Comparison of ENCODE assay signal across 1 cellular context in genomic region chr2:84782717-84783442, GRCh38.
TF ChIP-seq lines count a peak whose summit lies in the region.

No MANE protein-coding gene starts in this region.

TF ChIP-seq in GM23338, 12 proteins besides CTCF, POLR2A, EP300 and RAD21 (continued from another document):
- no peak for TF ChIP-seq ETS1 (IDR thresholded peaks at IDR 0.05)
- TF ChIP-seq STAT1 (IDR thresholded peaks at IDR 0.05; ENCODE audit: unreplicated experiment): no peak
- no peak for TF ChIP-seq EZH2phosphoT487 (IDR thresholded peaks at IDR 0.05; ENCODE audit: unreplicated experiment)
- no peak for TF ChIP-seq ZNF331 (CRISPR knock-in tag; IDR thresholded peaks at IDR 0.05; ENCODE audit: low read depth)
- TF ChIP-seq NANOG (IDR thresholded peaks at IDR 0.05; ENCODE audit: borderline replicate concordance): no peak
- TF ChIP-seq REST (IDR thresholded peaks at IDR 0.05; ENCODE audit: unreplicated experiment): no peak
